21 cellular contexts compared by ENCODE assay signal in genomic region chr2:156695020-156695419, GRCh38.
DNase-seq lines count a peak whose midpoint lies in the region; ATAC-seq, FAIRE-seq and TF ChIP-seq lines count a peak whose summit lies in the region.
"Had no signal": no experiment of that assay in that cellular context is flagged by ENCODE, and none has a peak within 500 bp of the region (broad histone marks: within the 10 kb centered on the region; RNA-seq: fewer than 3 reads in every experiment).

No MANE protein-coding gene starts in this region.

- TF ChIP-seq CTCF in neural progenitor cell (IDR thresholded peaks at IDR 0.05) (no peak), lower leg skin (IDR thresholded peaks at IDR 0.05) (no peak)

- no peaks in the 10 kb centered on the region for H3K27me3 Mint-ChIP-seq in neural progenitor cell (ENCODE audit: insufficient read depth, low read depth)

- no peak overlapping the region for H2AFZ ChIP-seq in neural progenitor cell (replicated peaks)

- H3K4me1 Mint-ChIP-seq in neural progenitor cell = no peaks in the 10 kb centered on the region

- no peaks in the 10 kb centered on the region for H3K9me3 Mint-ChIP-seq in neural progenitor cell

- no peak overlapping the region for H3K27ac ChIP-seq in neural progenitor cell
- H3K27ac ChIP-seq: A549, HL-60, SK-N-MC had no signal

- no peaks in the 10 kb centered on the region for H3K27me3 ChIP-seq in neural progenitor cell

- peaks cover 8% of the 10 kb centered on the region for H3K4me1 ChIP-seq in neural progenitor cell
- H3K4me1 ChIP-seq: A549 had no signal

- H3K4me3 ChIP-seq in neural progenitor cell = no peak overlapping the region
- H3K4me3 ChIP-seq in lower leg skin (ENCODE audit: low read depth, poor library complexity, severe bottlenecking) = no peak overlapping the region
- H3K4me3 ChIP-seq: A549, SK-N-MC had no signal

- 76 to 81% methylated on average over 4 of the region's 4 CpGs for WGBS in lower leg skin, 2 donors

- H3K36me3 Mint-ChIP-seq in neural progenitor cell = no peaks in the 10 kb centered on the region

- no peaks in the 10 kb centered on the region for H3K36me3 ChIP-seq in neural progenitor cell

- no peak overlapping the region for H3K27ac Mint-ChIP-seq in neural progenitor cell

- H4K20me1 ChIP-seq in neural progenitor cell (ENCODE audit: low read depth) = no peaks in the 10 kb centered on the region

- peak; percentile 49 for FAIRE-seq in islet of Langerhans (lab: Jason Lieb, UNC)
- FAIRE-seq: A549, G401.6, HTR-8/SVneo, RCC 7860 had no signal

- peak; percentile 9 for DNase-seq in COLO668 (lab: John Stamatoyannopoulos, UW; ENCODE audit: unreplicated experiment)
- DNase-seq in DMS53 treated with DMSO at 0.1 percent for 48 hours (lab: John Stamatoyannopoulos, UW; ENCODE audit: unreplicated experiment) = peak; percentile 21
- peak; percentile 95 to 98 for DNase-seq in NCI-H524 (lab: John Stamatoyannopoulos, UW)
- no peak for DNase-seq in neural progenitor cell (ENCODE audit: low spot score)
- DNase-seq in lower leg skin (ENCODE audit: low spot score in 2 of 2) = no peak
- no peak for DNase-seq in NCI-H774 (lab: John Stamatoyannopoulos, UW)
- DNase-seq: C1 segment of cervical spinal cord, DMS79 treated with DMSO at 0.1 percent for 48 hours, NCI-H1417 treated with DMSO at 0.1 percent for 48 hours, NCI-H2081, NCI-H748 treated with DMSO at 0.1 percent for 48 hours, Right ventricle myocardium superior had no signal

- H3F3A ChIP-seq in neural progenitor cell (ENCODE audit: low read depth) = no peaks in the 10 kb centered on the region

- TF ChIP-seq POLR2A in lower leg skin (IDR thresholded peaks at IDR 0.05) = no peak

- no peak overlapping the region for H3K4me3 Mint-ChIP-seq in neural progenitor cell

- intact Hi-C loops in lower leg skin (cut with DNase I; ENCODE audit: low total_unique reads) = no loop called here

- H3K9ac ChIP-seq in neural progenitor cell = no peak overlapping the region

- H3K79me2 ChIP-seq in neural progenitor cell (ENCODE audit: low read depth) = no peaks in the 10 kb centered on the region

- ATAC-seq in HG02623 (IDR thresholded peaks at IDR 0.05; ENCODE audit: unreplicated experiment) = no peak
- ATAC-seq: A549, HCT116 had no signal

- no peaks in the 10 kb centered on the region for H3K9me3 ChIP-seq in neural progenitor cell (ENCODE audit: low read depth)
- H3K9me3 ChIP-seq: A549 had no signal

- no peak overlapping the region for H3K4me2 ChIP-seq in neural progenitor cell
- H3K4me2 ChIP-seq: A549 had no signal

Comparison
In these comparisons a context has a peak if more than half of its experiments do, and no peak if none do; other contexts are left out.
1. DNase-seq: peak in COLO668 (single experiment), DMS53 treated with DMSO at 0.1 percent for 48 hours (single experiment) and NCI-H524 (2 of 2); none in neural progenitor cell (single experiment), lower leg skin (0 of 2) and NCI-H774 (single experiment).